Comparison of ENCODE assay signal across 2 cellular contexts in genomic region chr1:20124451-20125057, GRCh38.
TF ChIP-seq lines count a peak whose summit lies in the region.

No MANE protein-coding gene starts in this region.

TF ChIP-seq in IMR-90, 13 proteins besides CTCF, POLR2A, EP300 and RAD21:
- no peak for TF ChIP-seq NFE2L2 (IDR thresholded peaks at IDR 0.05; ENCODE audit: low read depth, low read length)

TF ChIP-seq in HepG2, 621 proteins besides CTCF, POLR2A, EP300 and RAD21:
- 0 out of 2 replicates have a peak, but pooled peaks have one; percentile 25 for TF ChIP-seq FOSL2 (CRISPR knock-in tag; IDR thresholded peaks at IDR 0.05)
- no peak for TF ChIP-seq ZHX2 (IDR thresholded peaks at IDR 0.05; ENCODE audit: low read depth)
- TF ChIP-seq ZHX2 (CRISPR knock-in tag; IDR thresholded peaks at IDR 0.05; ENCODE audit: borderline replicate concordance): no peak
- TF ChIP-seq ZNF768 (CRISPR knock-in tag; IDR thresholded peaks at IDR 0.05): peak; percentile 39; the same call in 1 of the 2 replicates
- TF ChIP-seq ZNF292 (CRISPR knock-in tag; IDR thresholded peaks at IDR 0.05; ENCODE audit: borderline replicate concordance, low read depth): no peak
- no peak for TF ChIP-seq ZNF30 (CRISPR knock-in tag; IDR thresholded peaks at IDR 0.05)
